Comparison of ENCODE assay signal across 8 cellular contexts in the genomic region with DNA sequence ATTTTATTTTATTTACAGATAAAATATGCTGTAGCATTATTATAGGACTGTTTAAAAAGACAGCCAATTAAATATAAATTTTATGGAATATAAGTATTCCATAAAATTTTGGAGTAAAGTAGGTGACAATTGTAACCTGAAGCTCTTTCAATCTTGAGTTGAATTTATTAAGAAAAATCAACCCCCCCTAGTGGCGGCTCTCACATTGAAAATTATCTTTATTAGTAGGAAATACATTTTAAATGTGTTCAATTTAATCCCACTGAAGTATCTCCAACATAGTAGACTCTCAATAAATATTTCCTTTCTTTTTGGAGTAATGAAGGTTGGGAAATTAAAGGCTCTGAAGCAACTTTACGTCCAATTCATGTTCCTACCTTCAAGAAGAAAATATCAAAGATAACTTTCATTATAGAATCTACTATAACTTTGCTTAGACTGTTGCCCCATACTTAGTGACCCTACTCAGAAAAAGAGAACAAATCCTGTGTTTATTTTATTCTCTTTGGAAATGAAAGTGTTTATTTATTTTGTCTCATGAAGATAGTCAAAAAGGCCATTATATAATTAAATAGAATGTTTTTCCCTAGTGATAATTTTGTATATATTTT. TPM values are rescaled to one million over a fixed set of nuclear protein-coding genes. Genes with fewer than 3 reads are reported as not detected.
DNase-seq lines count a peak whose midpoint lies in the region; ATAC-seq, FAIRE-seq and TF ChIP-seq lines count a peak whose summit lies in the region.

No MANE protein-coding gene starts in this region.

- H3K36me3 Mint-ChIP-seq in MCF 10A (ENCODE audit: insufficient read depth, unreplicated experiment): peaks cover 6% of the 10 kb centered on the region

- peaks cover 38% of the 10 kb centered on the region for H3K4me1 Mint-ChIP-seq in MCF 10A (ENCODE audit: insufficient read depth, unreplicated experiment)

- H3K27me3 ChIP-seq in stomach smooth muscle (ENCODE audit: control insufficient read depth in 1 of 2, insufficient read depth in 2 of 2, low read length in 2 of 2): no peaks in the 10 kb centered on the region

- CTCF ChIA-PET in MCF 10A (lab: Yijun Ruan, JAX): interaction anchor here (0.5 to 3.0 kb wide), 30 partner anchors 36 to 534 kb away, joined by 3 to 25 read pairs (median 4); no protein-coding TSS in a partner anchor

- FAIRE-seq in GM18507 (lab: Jason Lieb, UNC): peak; percentile 26

- no peaks in the 10 kb centered on the region for H3K9me3 ChIP-seq in stomach smooth muscle (ENCODE audit: control insufficient read depth in 2 of 2, low read length in 2 of 2)

- TF ChIP-seq CTCF in AG09309 (IDR thresholded peaks at IDR 0.05; ENCODE audit: control insufficient read depth, insufficient read depth, low read depth, low read length, missing control alignments) (peak; percentile 36), MCF 10A (IDR thresholded peaks at IDR 0.05; ENCODE audit: unreplicated experiment) (peak; percentile 58)

- in situ Hi-C loops in SK-MEL-5 (cut with HindIII; ENCODE audit: low pct_unique_long_range_greater_than_20kb, low sequenced_read_pairs): no loop called here

- no peak for ATAC-seq in GM18873 (IDR thresholded peaks at IDR 0.05; ENCODE audit: low FRiP score, unreplicated experiment)

- peak overlapping the region; percentile 57 for H3K4me3 Mint-ChIP-seq in MCF 10A (ENCODE audit: unreplicated experiment)

- peak overlapping the region; percentile 94 for H3K4me3 ChIP-seq in AG09309 (ENCODE audit: control insufficient read depth, low read depth, low read length)
- peak overlapping the region; percentile 26 to 36 for H3K4me3 ChIP-seq in stomach smooth muscle (ENCODE audit: low read length in 2 of 2)

- H3K27ac Mint-ChIP-seq in MCF 10A (ENCODE audit: low read depth, unreplicated experiment): no peak overlapping the region

- no TSS peak for BruUV-seq in MCF 10A (replicated peaks; lab: Mats Ljungman, UMichigan)

- intact Hi-C loops in MCF 10A (cut with micrococcal nuclease): loop anchor here (1.0 to 10.0 kb wide), 11 partner anchors 107 to 1041 kb away; a partner anchor contains a TSS

- H3K27me3 Mint-ChIP-seq in MCF 10A (ENCODE audit: insufficient read depth, unreplicated experiment): no peaks in the 10 kb centered on the region

- POLR2A ChIA-PET in MCF 10A (lab: Yijun Ruan, JAX): interaction anchor here (0.5 to 3.1 kb wide), 29 partner anchors 10 to 646 kb away, joined by 3 to 39 read pairs (median 4); no protein-coding TSS in a partner anchor

- peak overlapping the region in 1 of 2 donors; percentile 17 for H3K9ac ChIP-seq in stomach smooth muscle (ENCODE audit: low read length in 2 of 2)

- no peak overlapping the region for H3K27ac ChIP-seq in stomach smooth muscle (ENCODE audit: low read length)

- peaks cover 11% of the 10 kb centered on the region for H3K4me1 ChIP-seq in stomach smooth muscle (ENCODE audit: control insufficient read depth, insufficient read depth, low read length)

- DNase-seq in AG09309 (ENCODE audit: low read depth) (no peak), GM18507 (ENCODE audit: extremely low spot score, insufficient read length, low read depth) (no peak), SK-MEL-5 (ENCODE audit: low read depth, low spot score) (peak; percentile 64), MCF 10A (ENCODE audit: unreplicated experiment) (peak; percentile 63), lung microvascular endothelial cell (ENCODE audit: low read depth in 2 of 2) (peak; percentile 59 to 69), NCI-H1048 (lab: John Stamatoyannopoulos, UW) (no peak)

- H3K36me3 ChIP-seq in stomach smooth muscle (ENCODE audit: control insufficient read depth in 2 of 2, insufficient read depth in 2 of 2, low read length in 2 of 2): no peaks in the 10 kb centered on the region

- H3K9me3 Mint-ChIP-seq in MCF 10A (ENCODE audit: unreplicated experiment): peaks cover 7% of the 10 kb centered on the region

RNA-seq across cellular contexts. Expression of a gene that starts 3.1 kb away (rescaled TPM):
- 96.1 and 106 TPM in 2 replicates for total RNA-seq in SK-MEL-5 (2014; rRNA removed; shearing (Covaris generic))
- 36.4 and 51.7 TPM in 2 replicates for polyA plus RNA-seq in SK-MEL-5 (2015; cell fraction: cytosol; rRNA removed)
- polyA plus RNA-seq in SK-MEL-5 (2015; cell fraction: nucleus; rRNA removed): 44.8 and 76.3 TPM in 2 replicates
- total RNA-seq in MCF 10A (2022): 99.1 and 100 TPM in 2 replicates
- total RNA-seq in lung microvascular endothelial cell: 70.6 and 108 TPM in 2 replicates

Comparison
In these comparisons a context has a peak if more than half of its experiments do, and no peak if none do; other contexts are left out.
1. DNase-seq: peak in SK-MEL-5 (single experiment), MCF 10A (single experiment) and lung microvascular endothelial cell (2 of 2); none in AG09309 (single experiment), GM18507 (single experiment) and NCI-H1048 (single experiment).